16 cellular contexts compared by ENCODE assay signal in the genomic region with DNA sequence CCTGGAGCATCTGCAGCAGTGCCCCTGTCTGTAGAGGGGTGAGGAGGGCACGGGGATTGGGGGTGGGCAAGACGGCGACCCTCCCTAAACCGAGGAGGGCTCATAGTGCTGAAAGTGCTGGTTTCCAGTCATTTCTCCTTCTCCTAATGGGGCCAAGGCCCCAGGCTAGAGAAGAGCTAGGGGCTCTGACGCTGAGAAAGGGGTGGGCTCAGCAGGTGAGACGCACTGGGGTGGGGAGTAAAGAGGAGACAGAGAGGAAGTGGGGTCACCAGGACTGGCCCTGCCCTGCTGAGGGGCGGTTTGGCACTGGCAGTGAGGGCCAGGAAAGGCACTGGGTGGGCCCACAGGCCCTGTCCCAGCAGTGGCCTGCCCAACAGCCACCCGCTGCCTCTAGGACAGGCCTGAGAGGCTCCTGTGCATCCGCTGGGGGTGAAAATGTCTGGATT.
DNase-seq lines count a peak whose midpoint lies in the region; ATAC-seq and TF ChIP-seq lines count a peak whose summit lies in the region.
"Had no signal": no experiment of that assay in that cellular context is flagged by ENCODE, and none has a peak within 500 bp of the region (broad histone marks: within the 10 kb centered on the region; RNA-seq: fewer than 3 reads in every experiment).

No MANE protein-coding gene starts in this region.

- DNase-seq in natural killer cell, result peak; percentile 13
- no peak for DNase-seq in natural killer cell treated with Interleukin-12 subunit alpha and Interleukin-12 subunit beta and Interleukin-15 and Interleukin-18, amount 100 ng/mL, for 72 hours (ENCODE audit: low spot score)
- peak; percentile 43 for DNase-seq in chondrocyte (ENCODE audit: low spot score)
- DNase-seq in mesenteric fat pad (ENCODE audit: low spot score), result peak; percentile 79
- no peak for DNase-seq in NCI-H1694 (lab: John Stamatoyannopoulos, UW)
- DNase-seq in DMS114 treated with DMSO at 0.1 percent for 48 hours (lab: John Stamatoyannopoulos, UW; ENCODE audit: unreplicated experiment), result no peak
- DNase-seq in DMS53 treated with DMSO at 0.1 percent for 48 hours (lab: John Stamatoyannopoulos, UW; ENCODE audit: unreplicated experiment), result no peak
- DNase-seq: Caco-2; CD4-positive, CD25-positive, alpha-beta regulatory T cell; KG1; NCI-H1417 treated with DMSO at 0.1 percent for 48 hours; NCI-H2029 treated with DMSO at 0.1 percent for 48 hours; NCI-H510A treated with DMSO at 0.1 percent for 48 hours; Right ventricle myocardium superior had no signal

- no peaks in the 10 kb centered on the region for H3K9me3 Mint-ChIP-seq in natural killer cell
- no peaks in the 10 kb centered on the region for H3K9me3 Mint-ChIP-seq in natural killer cell treated with Interleukin-12 subunit alpha and Interleukin-12 subunit beta and Interleukin-15 and Interleukin-18, amount 100 ng/mL, for 72 hours
- no peaks in the 10 kb centered on the region for H3K9me3 Mint-ChIP-seq in chondrocyte (ENCODE audit: low read depth)
- H3K9me3 Mint-ChIP-seq: CD4-positive, CD25-positive, alpha-beta regulatory T cell had no signal

- H3K4me1 Mint-ChIP-seq in natural killer cell (peaks cover 13 to 18% of the 10 kb centered on the region in 2 donors), chondrocyte (ENCODE audit: low read depth) (peaks cover 20% of the 10 kb centered on the region)
- peaks cover 12 to 17% of the 10 kb centered on the region in 2 donors for H3K4me1 Mint-ChIP-seq in natural killer cell treated with Interleukin-12 subunit alpha and Interleukin-12 subunit beta and Interleukin-15 and Interleukin-18, amount 100 ng/mL, for 72 hours (ENCODE audit: low read depth in 2 of 2)

- H3K4me3 Mint-ChIP-seq in natural killer cell, result no peak overlapping the region
- H3K4me3 Mint-ChIP-seq in natural killer cell treated with Interleukin-12 subunit alpha and Interleukin-12 subunit beta and Interleukin-15 and Interleukin-18, amount 100 ng/mL, for 72 hours, result no peak overlapping the region
- H3K4me3 Mint-ChIP-seq in chondrocyte (ENCODE audit: unreplicated experiment), result no peak overlapping the region
- H3K4me3 Mint-ChIP-seq: CD4-positive, CD25-positive, alpha-beta regulatory T cell had no signal

- H3K27me3 Mint-ChIP-seq in natural killer cell (ENCODE audit: low read depth in 2 of 2), result no peaks in the 10 kb centered on the region
- no peaks in the 10 kb centered on the region for H3K27me3 Mint-ChIP-seq in natural killer cell treated with Interleukin-12 subunit alpha and Interleukin-12 subunit beta and Interleukin-15 and Interleukin-18, amount 100 ng/mL, for 72 hours
- H3K27me3 Mint-ChIP-seq in chondrocyte (ENCODE audit: low read depth), result peaks cover 7% of the 10 kb centered on the region
- H3K27me3 Mint-ChIP-seq: CD4-positive, CD25-positive, alpha-beta regulatory T cell had no signal

- intact Hi-C loops in natural killer cell (cut with micrococcal nuclease), result no loop called here

- no peak for TF ChIP-seq CTCF in natural killer cell (IDR thresholded peaks at IDR 0.05)
- TF ChIP-seq CTCF in chondrocyte (IDR thresholded peaks at IDR 0.05), result no peak

- no peak for ATAC-seq in natural killer cell
- ATAC-seq in natural killer cell treated with Interleukin-12 subunit alpha and Interleukin-12 subunit beta and Interleukin-15 and Interleukin-18, amount 100 ng/mL, for 72 hours, result no peak
- ATAC-seq: HepG2, Panc1 had no signal

- no peaks in the 10 kb centered on the region for H3K36me3 Mint-ChIP-seq in natural killer cell
- H3K36me3 Mint-ChIP-seq in natural killer cell treated with Interleukin-12 subunit alpha and Interleukin-12 subunit beta and Interleukin-15 and Interleukin-18, amount 100 ng/mL, for 72 hours, result no peaks in the 10 kb centered on the region
- H3K36me3 Mint-ChIP-seq in chondrocyte (ENCODE audit: low read depth), result peaks cover 5% of the 10 kb centered on the region

- no peak overlapping the region for H3K27ac Mint-ChIP-seq in natural killer cell
- no peak overlapping the region for H3K27ac Mint-ChIP-seq in natural killer cell treated with Interleukin-12 subunit alpha and Interleukin-12 subunit beta and Interleukin-15 and Interleukin-18, amount 100 ng/mL, for 72 hours
- no peak overlapping the region for H3K27ac Mint-ChIP-seq in chondrocyte (ENCODE audit: unreplicated experiment)
- H3K27ac Mint-ChIP-seq: CD4-positive, CD25-positive, alpha-beta regulatory T cell had no signal

Comparison
In these comparisons a context has a peak if more than half of its experiments do, and no peak if none do; other contexts are left out.
1. DNase-seq: peak in natural killer cell (single experiment), chondrocyte (single experiment) and mesenteric fat pad (single experiment); none in natural killer cell treated with Interleukin-12 subunit alpha and Interleukin-12 subunit beta and Interleukin-15 and Interleukin-18, amount 100 ng/mL, for 72 hours (single experiment), NCI-H1694 (single experiment), DMS114 treated with DMSO at 0.1 percent for 48 hours (single experiment) and DMS53 treated with DMSO at 0.1 percent for 48 hours (single experiment).